21 cellular contexts compared by ENCODE assay signal in genomic region chr10:14508725-14509124, GRCh38.
DNase-seq lines count a peak whose midpoint lies in the region; TF ChIP-seq lines count a peak whose summit lies in the region.
"Had no signal": no experiment of that assay in that cellular context is flagged by ENCODE, and none has a peak within 500 bp of the region (broad histone marks: within the 10 kb centered on the region; RNA-seq: fewer than 3 reads in every experiment).

No MANE protein-coding gene starts in this region.

- peaks cover 21% of the 10 kb centered on the region for H3K4me1 Mint-ChIP-seq in activated CD4-positive, alpha-beta T cell treated with anti-CD3 and anti-CD28 coated beads, Interleukin-2, amount 10 ng/mL, durations not matched to agents 24 days and 14 days
- H3K4me1 Mint-ChIP-seq in CD4-positive, alpha-beta memory T cell = peaks cover 37 to 40% (median 39%) of the 10 kb centered on the region in 4 donors

- no peaks in the 10 kb centered on the region for H3F3A ChIP-seq in SK-N-SH (replicated peaks; ENCODE audit: insufficient read depth)

- no peaks in the 10 kb centered on the region for H3K36me3 ChIP-seq in CD4-positive, alpha-beta memory T cell (ENCODE audit: insufficient read depth, low read length)
- peaks cover 31% of the 10 kb centered on the region for H3K36me3 ChIP-seq in effector memory CD4-positive, alpha-beta T cell (ENCODE audit: control insufficient read depth, insufficient read depth, low read length)
- H3K36me3 ChIP-seq in SK-N-SH (replicated peaks in 1 of 2; ENCODE audit: control insufficient read depth in 1 of 2, insufficient read depth in 2 of 2, low read length in 1 of 2) (no peaks in the 10 kb centered on the region), spleen (peaks cover 0 to 49% (median 9%) of the 10 kb centered on the region in 6 donors), esophagus muscularis mucosa (no peaks in the 10 kb centered on the region)
- H3K36me3 ChIP-seq: BE2C, esophagus squamous epithelium had no signal

- no peaks in the 10 kb centered on the region for H3K27me3 ChIP-seq in CD4-positive, alpha-beta memory T cell (ENCODE audit: insufficient read depth, low read length)
- H3K27me3 ChIP-seq in effector memory CD4-positive, alpha-beta T cell (replicated peaks; ENCODE audit: control insufficient read depth, insufficient read depth, low read length, poor library complexity, severe bottlenecking) = no peaks in the 10 kb centered on the region
- H3K27me3 ChIP-seq in SK-N-SH (ENCODE audit: insufficient read depth) (no peaks in the 10 kb centered on the region), spleen (replicated peaks in 1 of 7) (no peaks in the 10 kb centered on the region), esophagus muscularis mucosa (no peaks in the 10 kb centered on the region)
- H3K27me3 ChIP-seq: BE2C, esophagus squamous epithelium, heart right ventricle, right lobe of liver had no signal

- no peak overlapping the region for H3K9ac ChIP-seq in SK-N-SH

- POLR2A ChIA-PET in CD4-positive, alpha-beta memory T cell (lab: Charles Lee; ENCODE audit: partially characterized antibody) = interaction anchor here (0.5 to 1.2 kb wide), 6 partner anchors 39 to 330 kb away, joined by 3 to 5 read pairs (median 3); partner anchors contain the start of genes CDNF, HSPA14 and MSANTD7
- POLR2A ChIA-PET in SK-N-SH (lab: Yijun Ruan, JAX) = no interaction called here

- 86% methylated on average over 14 of the region's 14 CpGs for WGBS in SK-N-SH (ENCODE audit: low lambda C conversion rate)
- WGBS in spleen, 5 donors = 92 to 98% (median 97%) methylated on average over 14 of the region's 14 CpGs
- 93% methylated on average over 14 of the region's 14 CpGs for WGBS in esophagus muscularis mucosa

- no peaks in the 10 kb centered on the region for H3K9me2 ChIP-seq in SK-N-SH

- peaks cover 9% of the 10 kb centered on the region for H3K9me3 Mint-ChIP-seq in activated CD4-positive, alpha-beta T cell treated with anti-CD3 and anti-CD28 coated beads, Interleukin-2, amount 10 ng/mL, durations not matched to agents 24 days and 14 days
- peaks cover 0 to 13% (median 4%) of the 10 kb centered on the region in 8 donors for H3K9me3 Mint-ChIP-seq in CD4-positive, alpha-beta memory T cell

- H3K27ac ChIP-seq in CD4-positive, alpha-beta memory T cell (ENCODE audit: low read depth, low read length) = peak overlapping the region; percentile 56
- H3K27ac ChIP-seq in effector memory CD4-positive, alpha-beta T cell (ENCODE audit: insufficient read depth, low read length, poor library complexity, severe bottlenecking) = peak overlapping the region; percentile 72
- H3K27ac ChIP-seq in SK-N-SH (ENCODE audit: low read depth in 2 of 2, low read length in 1 of 2) = no peak overlapping the region
- H3K27ac ChIP-seq in spleen = no peak overlapping the region
- H3K27ac ChIP-seq in esophagus muscularis mucosa (replicated peaks in 1 of 4) = no peak overlapping the region
- H3K27ac ChIP-seq: esophagus squamous epithelium, heart right ventricle, right lobe of liver had no signal

- intact Hi-C loops in activated CD4-positive, alpha-beta T cell treated with anti-CD3 and anti-CD28 coated beads, Interleukin-2, amount 10 ng/mL, durations not matched to agents 24 days and 14 days (cut with micrococcal nuclease) = loop anchor here (2.0 kb wide), 1 partner anchor 18 kb away; no protein-coding TSS in a partner anchor
- intact Hi-C loops in CD4-positive, alpha-beta memory T cell (cut with micrococcal nuclease) = loop anchor here (5.0 kb wide), 3 partner anchors 94 to 721 kb away; partner anchors contain the start of gene DCLRE1C
- intact Hi-C loops in posterior vena cava (cut with DNase I) = no loop called here
- intact Hi-C loops in spleen (cut with DNase I; ENCODE audit: low total_unique reads) = no loop called here
- intact Hi-C loops in esophagus muscularis mucosa (cut with DNase I) = no loop called here

- H3K4me3 Mint-ChIP-seq in activated CD4-positive, alpha-beta T cell treated with anti-CD3 and anti-CD28 coated beads, Interleukin-2, amount 10 ng/mL, durations not matched to agents 24 days and 14 days = no peak overlapping the region
- H3K4me3 Mint-ChIP-seq in CD4-positive, alpha-beta memory T cell = peak overlapping the region in 2 of 8 donors; percentile 18 to 75
- H3K4me3 Mint-ChIP-seq: type B pancreatic cell had no signal

- TF ChIP-seq EP300 in SK-N-SH (IDR thresholded peaks at IDR 0.05; ENCODE audit: borderline replicate concordance in 1 of 2, low read depth in 1 of 2, low read length in 1 of 2) (no peak), esophagus muscularis mucosa (IDR thresholded peaks at IDR 0.05) (no peak)

- no peak for TF ChIP-seq POLR2A in spleen (IDR thresholded peaks at IDR 0.05)
- TF ChIP-seq POLR2A in esophagus muscularis mucosa (IDR thresholded peaks at IDR 0.05; ENCODE audit: low read depth) = no peak

- CTCF ChIA-PET in CD4-positive, alpha-beta memory T cell (lab: Charles Lee; ENCODE audit: partially characterized antibody) = interaction anchor here (1.6 to 3.4 kb wide), 4 partner anchors 10 to 311 kb away, joined by 4 to 14 read pairs (median 10); no protein-coding TSS in a partner anchor
- CTCF ChIA-PET in SK-N-SH (lab: Yijun Ruan, JAX) = interaction anchor here (1.2 to 1.8 kb wide), 3 partner anchors 10 to 463 kb away, joined by 3 to 6 read pairs (median 5); no protein-coding TSS in a partner anchor

- TF ChIP-seq CTCF in SK-N-SH (IDR thresholded peaks at IDR 0.05) (no peak), spleen (IDR thresholded peaks at IDR 0.05 in 8 of 11, conservative IDR thresholded peaks at IDR 0.05 in 3 of 11) (no peak), esophagus muscularis mucosa (IDR thresholded peaks at IDR 0.05) (no peak)

- H3K9me3 ChIP-seq in CD4-positive, alpha-beta memory T cell (ENCODE audit: control insufficient read depth in 1 of 2, low read length in 2 of 2) = no peaks in the 10 kb centered on the region
- H3K9me3 ChIP-seq in effector memory CD4-positive, alpha-beta T cell (ENCODE audit: control insufficient read depth, low read length) = no peaks in the 10 kb centered on the region
- H3K9me3 ChIP-seq in SK-N-SH (peaks cover 12% of the 10 kb centered on the region; the same call in 1 of the 2 replicates), spleen (peaks cover 0 to 13% (median 9%) of the 10 kb centered on the region in 8 donors), esophagus muscularis mucosa (no peaks in the 10 kb centered on the region)
- H3K9me3 ChIP-seq: BE2C, esophagus squamous epithelium, right lobe of liver had no signal

- TF ChIP-seq RAD21 in SK-N-SH (IDR thresholded peaks at IDR 0.05; ENCODE audit: low read length) = no peak

- DNase-seq in activated CD4-positive, alpha-beta T cell treated with anti-CD3 and anti-CD28 coated beads, Interleukin-2, amount 10 ng/mL, durations not matched to agents 24 days and 14 days = no peak
- no peak for DNase-seq in activated CD4-positive, alpha-beta T cell treated with anti-CD3 and anti-CD28 coated beads for 1 hour
- DNase-seq in CD4-positive, alpha-beta memory T cell = no peak
- no peak for DNase-seq in effector memory CD4-positive, alpha-beta T cell
- DNase-seq in posterior vena cava (ENCODE audit: low spot score) = peak; percentile 93
- no peak for DNase-seq in SK-N-SH
- DNase-seq in spleen = no peak
- DNase-seq in esophagus muscularis mucosa (ENCODE audit: extremely low spot score) = no peak
- DNase-seq: activated CD4-positive, alpha-beta T cell treated with anti-CD3 and anti-CD28 coated beads, Interleukin-2, amount 50 U/mL, for 1 hour; BE2C; esophagus squamous epithelium; GDM1; GOT3; heart right ventricle; Karpas-422; NCI-H1105 treated with DMSO at 0.1 percent for 48 hours; NCI-H510A; NK-92 treated with Interleukin-12 subunit alpha and Interleukin-12 subunit beta, amount 100 ng/mL, for 24 hours; right lobe of liver; stimulated activated naive CD4-positive, alpha-beta T cell had no signal

- H3K27me3 Mint-ChIP-seq in activated CD4-positive, alpha-beta T cell treated with anti-CD3 and anti-CD28 coated beads, Interleukin-2, amount 10 ng/mL, durations not matched to agents 24 days and 14 days = no peaks in the 10 kb centered on the region
- no peaks in the 10 kb centered on the region for H3K27me3 Mint-ChIP-seq in CD4-positive, alpha-beta memory T cell
- H3K27me3 Mint-ChIP-seq: type B pancreatic cell had no signal

- H3K4me2 ChIP-seq in SK-N-SH = no peak overlapping the region

- H3K4me1 ChIP-seq in CD4-positive, alpha-beta memory T cell (ENCODE audit: insufficient read depth, low read length) = peaks cover 39% of the 10 kb centered on the region
- peaks cover 24% of the 10 kb centered on the region for H3K4me1 ChIP-seq in effector memory CD4-positive, alpha-beta T cell (ENCODE audit: control insufficient read depth, insufficient read depth, low read length, poor library complexity, severe bottlenecking)
- H3K4me1 ChIP-seq in SK-N-SH (ENCODE audit: control insufficient read depth in 1 of 2, insufficient read depth in 2 of 2, low read depth in 1 of 2, low read length in 1 of 2) (no peaks in the 10 kb centered on the region), spleen (peaks cover 0 to 19% (median 10%) of the 10 kb centered on the region in 6 donors), esophagus muscularis mucosa (peaks cover 0 to 7% (median 5%) of the 10 kb centered on the region in 4 donors)
- H3K4me1 ChIP-seq: BE2C, esophagus squamous epithelium, heart right ventricle, right lobe of liver had no signal

- H3K36me3 Mint-ChIP-seq in activated CD4-positive, alpha-beta T cell treated with anti-CD3 and anti-CD28 coated beads, Interleukin-2, amount 10 ng/mL, durations not matched to agents 24 days and 14 days (ENCODE audit: low read depth) = peaks cover 43% of the 10 kb centered on the region
- peaks cover 44 to 46% of the 10 kb centered on the region in 2 donors for H3K36me3 Mint-ChIP-seq in CD4-positive, alpha-beta memory T cell

- H3K79me2 ChIP-seq in SK-N-SH (ENCODE audit: insufficient read depth) = no peaks in the 10 kb centered on the region

- H2AFZ ChIP-seq in SK-N-SH (ENCODE audit: low read depth) = no peak overlapping the region

- H3K4me3 ChIP-seq in CD4-positive, alpha-beta memory T cell (ENCODE audit: low read length in 2 of 2) = no peak overlapping the region
- H3K4me3 ChIP-seq in effector memory CD4-positive, alpha-beta T cell (ENCODE audit: insufficient read depth, low read depth, low read length, poor library complexity, severe bottlenecking) = no peak overlapping the region
- H3K4me3 ChIP-seq in SK-N-SH (ENCODE audit: low read depth in 2 of 2, low read length in 1 of 2) (no peak overlapping the region), spleen (no peak overlapping the region), esophagus muscularis mucosa (no peak overlapping the region)
- H3K4me3 ChIP-seq: esophagus squamous epithelium, heart right ventricle, right lobe of liver had no signal

- H4K20me1 ChIP-seq in SK-N-SH (ENCODE audit: insufficient read depth) = no peaks in the 10 kb centered on the region

- H3K27ac Mint-ChIP-seq in activated CD4-positive, alpha-beta T cell treated with anti-CD3 and anti-CD28 coated beads, Interleukin-2, amount 10 ng/mL, durations not matched to agents 24 days and 14 days = peak overlapping the region; percentile 51
- peak overlapping the region; percentile 89 to 99 (median 96) for H3K27ac Mint-ChIP-seq in CD4-positive, alpha-beta memory T cell
- H3K27ac Mint-ChIP-seq: type B pancreatic cell had no signal

TF ChIP-seq in SK-N-SH, 30 proteins besides CTCF, POLR2A, EP300 and RAD21 (continues in another document):
- TF ChIP-seq FOXJ3 (CRISPR knock-in tag; IDR thresholded peaks at IDR 0.05) (no peak), NRF1 (IDR thresholded peaks at IDR 0.05; ENCODE audit: low read depth, low read length) (no peak), GABPA (IDR thresholded peaks at IDR 0.05; ENCODE audit: low read depth) (no peak)

Comparison
In these comparisons a context has a peak if more than half of its experiments do, and no peak if none do; other contexts are left out.
1. H3K27ac ChIP-seq: peak in CD4-positive, alpha-beta memory T cell (single experiment) and effector memory CD4-positive, alpha-beta T cell (single experiment); none in SK-N-SH (0 of 2), spleen (0 of 8) and esophagus muscularis mucosa (0 of 4).
2. intact Hi-C loops: an anchor here in activated CD4-positive, alpha-beta T cell treated with anti-CD3 and anti-CD28 coated beads, Interleukin-2, amount 10 ng/mL, durations not matched to agents 24 days and 14 days (2.0 kb wide) and CD4-positive, alpha-beta memory T cell (5.0 kb wide); none called in posterior vena cava, spleen and esophagus muscularis mucosa.